Comparison of ENCODE assay signal across 1 cellular context in genomic region chr9:77847626-77848025, GRCh38.
TF ChIP-seq lines count a peak whose summit lies in the region.

No MANE protein-coding gene starts in this region.

TF ChIP-seq in GM23338, 12 proteins besides CTCF, POLR2A, EP300 and RAD21 (continued from another document):
- TF ChIP-seq, protein P1, sequence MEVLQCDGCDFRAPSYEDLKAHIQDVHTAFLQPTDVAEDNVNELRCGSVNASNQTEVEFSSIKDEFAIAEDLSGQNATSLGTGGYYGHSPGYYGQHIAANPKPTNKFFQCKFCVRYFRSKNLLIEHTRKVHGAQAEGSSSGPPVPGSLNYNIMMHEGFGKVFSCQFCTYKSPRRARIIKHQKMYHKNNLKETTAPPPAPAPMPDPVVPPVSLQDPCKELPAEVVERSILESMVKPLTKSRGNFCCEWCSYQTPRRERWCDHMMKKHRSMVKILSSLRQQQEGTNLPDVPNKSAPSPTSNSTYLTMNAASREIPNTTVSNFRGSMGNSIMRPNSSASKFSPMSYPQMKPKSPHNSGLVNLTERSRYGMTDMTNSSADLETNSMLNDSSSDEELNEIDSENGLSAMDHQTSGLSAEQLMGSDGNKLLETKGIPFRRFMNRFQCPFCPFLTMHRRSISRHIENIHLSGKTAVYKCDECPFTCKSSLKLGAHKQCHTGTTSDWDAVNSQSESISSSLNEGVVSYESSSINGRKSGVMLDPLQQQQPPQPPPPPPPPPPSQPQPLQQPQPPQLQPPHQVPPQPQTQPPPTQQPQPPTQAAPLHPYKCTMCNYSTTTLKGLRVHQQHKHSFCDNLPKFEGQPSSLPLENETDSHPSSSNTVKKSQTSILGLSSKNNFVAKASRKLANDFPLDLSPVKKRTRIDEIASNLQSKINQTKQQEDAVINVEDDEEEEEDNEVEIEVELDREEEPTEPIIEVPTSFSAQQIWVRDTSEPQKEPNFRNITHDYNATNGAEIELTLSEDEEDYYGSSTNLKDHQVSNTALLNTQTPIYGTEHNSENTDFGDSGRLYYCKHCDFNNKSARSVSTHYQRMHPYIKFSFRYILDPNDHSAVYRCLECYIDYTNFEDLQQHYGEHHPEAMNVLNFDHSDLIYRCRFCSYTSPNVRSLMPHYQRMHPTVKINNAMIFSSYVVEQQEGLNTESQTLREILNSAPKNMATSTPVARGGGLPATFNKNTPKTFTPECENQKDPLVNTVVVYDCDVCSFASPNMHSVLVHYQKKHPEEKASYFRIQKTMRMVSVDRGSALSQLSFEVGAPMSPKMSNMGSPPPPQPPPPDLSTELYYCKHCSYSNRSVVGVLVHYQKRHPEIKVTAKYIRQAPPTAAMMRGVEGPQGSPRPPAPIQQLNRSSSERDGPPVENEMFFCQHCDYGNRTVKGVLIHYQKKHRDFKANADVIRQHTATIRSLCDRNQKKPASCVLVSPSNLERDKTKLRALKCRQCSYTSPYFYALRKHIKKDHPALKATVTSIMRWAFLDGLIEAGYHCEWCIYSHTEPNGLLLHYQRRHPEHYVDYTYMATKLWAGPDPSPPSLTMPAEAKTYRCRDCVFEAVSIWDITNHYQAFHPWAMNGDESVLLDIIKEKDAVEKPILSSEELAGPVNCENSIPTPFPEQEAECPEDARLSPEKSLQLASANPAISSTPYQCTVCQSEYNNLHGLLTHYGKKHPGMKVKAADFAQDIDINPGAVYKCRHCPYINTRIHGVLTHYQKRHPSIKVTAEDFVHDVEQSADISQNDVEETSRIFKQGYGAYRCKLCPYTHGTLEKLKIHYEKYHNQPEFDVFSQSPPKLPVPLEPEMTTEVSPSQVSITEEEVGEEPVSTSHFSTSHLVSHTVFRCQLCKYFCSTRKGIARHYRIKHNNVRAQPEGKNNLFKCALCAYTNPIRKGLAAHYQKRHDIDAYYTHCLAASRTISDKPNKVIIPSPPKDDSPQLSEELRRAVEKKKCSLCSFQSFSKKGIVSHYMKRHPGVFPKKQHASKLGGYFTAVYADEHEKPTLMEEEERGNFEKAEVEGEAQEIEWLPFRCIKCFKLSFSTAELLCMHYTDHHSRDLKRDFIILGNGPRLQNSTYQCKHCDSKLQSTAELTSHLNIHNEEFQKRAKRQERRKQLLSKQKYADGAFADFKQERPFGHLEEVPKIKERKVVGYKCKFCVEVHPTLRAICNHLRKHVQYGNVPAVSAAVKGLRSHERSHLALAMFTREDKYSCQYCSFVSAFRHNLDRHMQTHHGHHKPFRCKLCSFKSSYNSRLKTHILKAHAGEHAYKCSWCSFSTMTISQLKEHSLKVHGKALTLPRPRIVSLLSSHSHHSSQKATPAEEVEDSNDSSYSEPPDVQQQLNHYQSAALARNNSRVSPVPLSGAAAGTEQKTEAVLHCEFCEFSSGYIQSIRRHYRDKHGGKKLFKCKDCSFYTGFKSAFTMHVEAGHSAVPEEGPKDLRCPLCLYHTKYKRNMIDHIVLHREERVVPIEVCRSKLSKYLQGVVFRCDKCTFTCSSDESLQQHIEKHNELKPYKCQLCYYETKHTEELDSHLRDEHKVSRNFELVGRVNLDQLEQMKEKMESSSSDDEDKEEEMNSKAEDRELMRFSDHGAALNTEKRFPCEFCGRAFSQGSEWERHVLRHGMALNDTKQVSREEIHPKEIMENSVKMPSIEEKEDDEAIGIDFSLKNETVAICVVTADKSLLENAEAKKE (CRISPR knock-in tag; IDR thresholded peaks at IDR 0.05): no peak
- TF ChIP-seq, protein P2, sequence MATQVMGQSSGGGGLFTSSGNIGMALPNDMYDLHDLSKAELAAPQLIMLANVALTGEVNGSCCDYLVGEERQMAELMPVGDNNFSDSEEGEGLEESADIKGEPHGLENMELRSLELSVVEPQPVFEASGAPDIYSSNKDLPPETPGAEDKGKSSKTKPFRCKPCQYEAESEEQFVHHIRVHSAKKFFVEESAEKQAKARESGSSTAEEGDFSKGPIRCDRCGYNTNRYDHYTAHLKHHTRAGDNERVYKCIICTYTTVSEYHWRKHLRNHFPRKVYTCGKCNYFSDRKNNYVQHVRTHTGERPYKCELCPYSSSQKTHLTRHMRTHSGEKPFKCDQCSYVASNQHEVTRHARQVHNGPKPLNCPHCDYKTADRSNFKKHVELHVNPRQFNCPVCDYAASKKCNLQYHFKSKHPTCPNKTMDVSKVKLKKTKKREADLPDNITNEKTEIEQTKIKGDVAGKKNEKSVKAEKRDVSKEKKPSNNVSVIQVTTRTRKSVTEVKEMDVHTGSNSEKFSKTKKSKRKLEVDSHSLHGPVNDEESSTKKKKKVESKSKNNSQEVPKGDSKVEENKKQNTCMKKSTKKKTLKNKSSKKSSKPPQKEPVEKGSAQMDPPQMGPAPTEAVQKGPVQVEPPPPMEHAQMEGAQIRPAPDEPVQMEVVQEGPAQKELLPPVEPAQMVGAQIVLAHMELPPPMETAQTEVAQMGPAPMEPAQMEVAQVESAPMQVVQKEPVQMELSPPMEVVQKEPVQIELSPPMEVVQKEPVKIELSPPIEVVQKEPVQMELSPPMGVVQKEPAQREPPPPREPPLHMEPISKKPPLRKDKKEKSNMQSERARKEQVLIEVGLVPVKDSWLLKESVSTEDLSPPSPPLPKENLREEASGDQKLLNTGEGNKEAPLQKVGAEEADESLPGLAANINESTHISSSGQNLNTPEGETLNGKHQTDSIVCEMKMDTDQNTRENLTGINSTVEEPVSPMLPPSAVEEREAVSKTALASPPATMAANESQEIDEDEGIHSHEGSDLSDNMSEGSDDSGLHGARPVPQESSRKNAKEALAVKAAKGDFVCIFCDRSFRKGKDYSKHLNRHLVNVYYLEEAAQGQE (IDR thresholded peaks at IDR 0.05; ENCODE audit: unreplicated experiment): no peak
- TF ChIP-seq EZH2phosphoT487 (IDR thresholded peaks at IDR 0.05; ENCODE audit: unreplicated experiment) (no peak), ZNF331 (CRISPR knock-in tag; IDR thresholded peaks at IDR 0.05; ENCODE audit: low read depth) (no peak), NANOG (IDR thresholded peaks at IDR 0.05; ENCODE audit: borderline replicate concordance) (no peak), POLR2AphosphoS5 (IDR thresholded peaks at IDR 0.05; ENCODE audit: low read depth) (no peak), CREB1 (CRISPR knock-in tag; IDR thresholded peaks at IDR 0.05; ENCODE audit: low read depth) (no peak), ZNF114 (CRISPR knock-in tag; IDR thresholded peaks at IDR 0.05) (no peak), JUNB (IDR thresholded peaks at IDR 0.05; ENCODE audit: unreplicated experiment) (no peak), ETS1 (IDR thresholded peaks at IDR 0.05) (no peak), EZH2 (IDR thresholded peaks at IDR 0.05; ENCODE audit: low read depth, unreplicated experiment) (no peak)
